Comparison of ENCODE assay signal across 3 cellular contexts in genomic region chr6:40780626-40781025, GRCh38.
"Had no signal": no experiment of that assay in that cellular context is flagged by ENCODE, and none has a peak within 500 bp of the region (broad histone marks: within the 10 kb centered on the region; RNA-seq: fewer than 3 reads in every experiment).

No MANE protein-coding gene starts in this region.

- DNase-seq: GDM1, GF-D8 had no signal

- H3K4me3 ChIP-seq: GM12878 had no signal

- ATAC-seq: GM12878 had no signal
